ENCODE assay signal across 1 cellular context in the genomic region with DNA sequence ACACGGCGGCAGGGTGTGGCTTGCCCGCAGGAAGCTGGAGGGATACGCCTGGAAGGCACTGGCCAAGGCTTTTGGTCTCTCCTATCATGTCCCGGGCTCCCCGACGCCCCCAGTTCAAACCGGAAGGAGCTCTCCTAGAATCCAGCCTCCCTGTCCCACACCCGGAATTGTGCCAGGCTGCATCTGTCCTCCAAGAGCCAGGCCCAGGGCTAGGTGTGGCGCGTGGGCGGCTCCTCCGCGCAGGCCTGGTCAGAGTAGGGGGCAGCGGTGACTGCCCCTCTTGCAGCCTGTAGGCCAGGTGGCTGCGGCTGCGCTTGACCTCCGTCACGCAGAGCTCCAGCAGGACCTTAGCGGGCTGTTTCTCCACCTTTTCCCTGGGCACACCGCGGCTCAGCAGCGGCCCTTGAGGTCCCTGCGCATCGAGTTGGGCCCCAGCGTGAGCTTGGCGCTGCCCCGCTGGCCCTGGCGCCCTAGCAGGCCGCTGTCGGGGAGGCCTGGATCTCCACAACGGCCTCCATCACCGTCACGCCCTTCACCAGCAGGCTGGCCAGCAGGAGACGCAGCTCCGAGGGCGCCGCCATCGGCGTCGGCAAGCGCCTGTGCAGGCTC.
TF ChIP-seq lines count a peak whose summit lies in the region.

No MANE protein-coding gene starts in this region.

TF ChIP-seq in H1, 55 proteins besides CTCF, POLR2A, EP300 and RAD21:
- TF ChIP-seq, protein P1, sequence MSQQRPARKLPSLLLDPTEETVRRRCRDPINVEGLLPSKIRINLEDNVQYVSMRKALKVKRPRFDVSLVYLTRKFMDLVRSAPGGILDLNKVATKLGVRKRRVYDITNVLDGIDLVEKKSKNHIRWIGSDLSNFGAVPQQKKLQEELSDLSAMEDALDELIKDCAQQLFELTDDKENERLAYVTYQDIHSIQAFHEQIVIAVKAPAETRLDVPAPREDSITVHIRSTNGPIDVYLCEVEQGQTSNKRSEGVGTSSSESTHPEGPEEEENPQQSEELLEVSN (IDR thresholded peaks at IDR 0.05), result no peak
- TF ChIP-seq SIN3A (conservative IDR thresholded peaks at IDR 0.05 in 1 of 2, IDR thresholded peaks at IDR 0.05 in 1 of 2; ENCODE audit: low read depth in 1 of 2, low read length in 2 of 2) (no peak), EGR1 (IDR thresholded peaks at IDR 0.05; ENCODE audit: borderline replicate concordance, low read depth, low read length) (no peak), PHF8 (conservative IDR thresholded peaks at IDR 0.05; ENCODE audit: low read depth, low read length) (no peak), FOSL1 (IDR thresholded peaks at IDR 0.05; ENCODE audit: insufficient read depth, low read depth, low read length) (no peak), BCL11A (IDR thresholded peaks at IDR 0.05; ENCODE audit: low read depth in 2 of 2, low read length in 2 of 2) (no peak)
- TF ChIP-seq, protein P2, sequence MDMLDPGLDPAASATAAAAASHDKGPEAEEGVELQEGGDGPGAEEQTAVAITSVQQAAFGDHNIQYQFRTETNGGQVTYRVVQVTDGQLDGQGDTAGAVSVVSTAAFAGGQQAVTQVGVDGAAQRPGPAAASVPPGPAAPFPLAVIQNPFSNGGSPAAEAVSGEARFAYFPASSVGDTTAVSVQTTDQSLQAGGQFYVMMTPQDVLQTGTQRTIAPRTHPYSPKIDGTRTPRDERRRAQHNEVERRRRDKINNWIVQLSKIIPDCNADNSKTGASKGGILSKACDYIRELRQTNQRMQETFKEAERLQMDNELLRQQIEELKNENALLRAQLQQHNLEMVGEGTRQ (IDR thresholded peaks at IDR 0.05; ENCODE audit: low read length), result no peak
- TF ChIP-seq, protein P3, sequence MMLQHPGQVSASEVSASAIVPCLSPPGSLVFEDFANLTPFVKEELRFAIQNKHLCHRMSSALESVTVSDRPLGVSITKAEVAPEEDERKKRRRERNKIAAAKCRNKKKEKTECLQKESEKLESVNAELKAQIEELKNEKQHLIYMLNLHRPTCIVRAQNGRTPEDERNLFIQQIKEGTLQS (IDR thresholded peaks at IDR 0.05; ENCODE audit: insufficient read depth, low read depth, low read length), result no peak
